23 cellular contexts compared by ENCODE assay signal in genomic region chr12:72230589-72230988, GRCh38. TPM values are rescaled to one million over a fixed set of nuclear protein-coding genes. Genes with fewer than 3 reads are reported as not detected.
DNase-seq lines count a peak whose midpoint lies in the region; ATAC-seq and TF ChIP-seq lines count a peak whose summit lies in the region.
"Had no signal": no experiment of that assay in that cellular context is flagged by ENCODE, and none has a peak within 500 bp of the region (broad histone marks: within the 10 kb centered on the region; RNA-seq: fewer than 3 reads in every experiment).

No MANE protein-coding gene starts in this region.

- in situ Hi-C loops in astrocyte of the spinal cord (cut with HindIII; ENCODE audit: low sequenced_read_pairs), result no loop called here

- TF ChIP-seq RAD21 in SK-N-SH (IDR thresholded peaks at IDR 0.05; ENCODE audit: low read length), result no peak

- no peaks in the 10 kb centered on the region for H3K79me2 ChIP-seq in SK-N-SH (ENCODE audit: insufficient read depth)

- no peak overlapping the region for H3K9ac ChIP-seq in SK-N-SH
- H3K9ac ChIP-seq: BLaER1 had no signal

- H3K9me3 ChIP-seq in SK-N-SH (no peaks in the 10 kb centered on the region), Peyer's patch (no peaks in the 10 kb centered on the region)
- H3K9me3 ChIP-seq: BLaER1, body of pancreas had no signal

- no peak for TF ChIP-seq CTCF in SK-N-SH (IDR thresholded peaks at IDR 0.05)
- TF ChIP-seq CTCF in astrocyte of the spinal cord (IDR thresholded peaks at IDR 0.05; ENCODE audit: low read depth, low read length), result no peak
- no peak for TF ChIP-seq CTCF in Peyer's patch (IDR thresholded peaks at IDR 0.05)

- H3K4me1 ChIP-seq in SK-N-SH (ENCODE audit: control insufficient read depth in 1 of 2, insufficient read depth in 2 of 2, low read depth in 1 of 2, low read length in 1 of 2), result no peaks in the 10 kb centered on the region
- no peaks in the 10 kb centered on the region for H3K4me1 ChIP-seq in Peyer's patch
- H3K4me1 ChIP-seq: BLaER1, body of pancreas had no signal

- no peak overlapping the region for H3K27ac ChIP-seq in SK-N-SH (ENCODE audit: low read depth in 2 of 2, low read length in 1 of 2)
- no peak overlapping the region for H3K27ac ChIP-seq in Peyer's patch
- H3K27ac ChIP-seq: 22Rv1, BLaER1, body of pancreas, coronary artery, SK-N-MC, WERI-Rb-1 had no signal

- TF ChIP-seq EP300 in SK-N-SH (IDR thresholded peaks at IDR 0.05; ENCODE audit: borderline replicate concordance in 1 of 2, low read depth in 1 of 2, low read length in 1 of 2), result no peak

- H3F3A ChIP-seq in SK-N-SH (replicated peaks; ENCODE audit: insufficient read depth), result peaks cover 4% of the 10 kb centered on the region

- H3K4me3 ChIP-seq in SK-N-SH (ENCODE audit: low read depth in 2 of 2, low read length in 1 of 2), result no peak overlapping the region
- H3K4me3 ChIP-seq in astrocyte of the spinal cord (ENCODE audit: low read depth, low read length), result no peak overlapping the region
- no peak overlapping the region for H3K4me3 ChIP-seq in Peyer's patch
- H3K4me3 ChIP-seq: BLaER1, body of pancreas, coronary artery, GM23338, SK-N-MC had no signal

- ATAC-seq in SK-N-SH treated with all-trans-retinoic acid at 6 μM for 48 hours, result no peak
- ATAC-seq in GM19397 (IDR thresholded peaks at IDR 0.05; ENCODE audit: unreplicated experiment), result no peak
- no peak for ATAC-seq in GM19328 (IDR thresholded peaks at IDR 0.05; ENCODE audit: unreplicated experiment)
- ATAC-seq: activated T-helper 17 cell treated with anti-CD3 and anti-CD28 coated beads, Interleukin-2, amount 50 U/mL, for 72 hours; body of pancreas; GM23338; left ventricle myocardium superior had no signal

- no peak for DNase-seq in SK-N-SH
- peak; percentile 46 for DNase-seq in astrocyte of the spinal cord (ENCODE audit: low read depth, low spot score)
- DNase-seq in fibroblast of the conjunctiva (ENCODE audit: low read depth), result peak; percentile 36
- peak; percentile 7 for DNase-seq in stromal cell of bone marrow (ENCODE audit: low read depth)
- no peak for DNase-seq in Peyer's patch
- DNase-seq: activated CD4-positive, alpha-beta T cell treated with anti-CD3 and anti-CD28 coated beads, Interleukin-2, amount 50 U/mL, for 1 hour; body of pancreas; left ventricle myocardium superior; NCI-H524; nephron progenitor cell; stimulated activated CD4-positive, alpha-beta T cell treated with anti-CD3 and anti-CD28 coated beads, Interleukin-1b, Interleukin-23, amount 100 ng/mL, for 48 hours; stimulated activated naive CD4-positive, alpha-beta T cell; WERI-Rb-1 had no signal

- POLR2A ChIA-PET in SK-N-SH (lab: Yijun Ruan, JAX), result no interaction called here

- H3K4me2 ChIP-seq in SK-N-SH, result no peak overlapping the region
- H3K4me2 ChIP-seq: BLaER1, GM23338 had no signal

- H3K9me2 ChIP-seq in SK-N-SH, result no peaks in the 10 kb centered on the region

- H2AFZ ChIP-seq in SK-N-SH (ENCODE audit: low read depth), result no peak overlapping the region

- no peaks in the 10 kb centered on the region for H3K36me3 ChIP-seq in SK-N-SH (replicated peaks in 1 of 2; ENCODE audit: control insufficient read depth in 1 of 2, insufficient read depth in 2 of 2, low read length in 1 of 2)
- no peaks in the 10 kb centered on the region for H3K36me3 ChIP-seq in Peyer's patch
- H3K36me3 ChIP-seq: BLaER1, WERI-Rb-1 had no signal

- WGBS in SK-N-SH (ENCODE audit: low lambda C conversion rate), result 16% methylated on average over 4 of the region's 4 CpGs

- TF ChIP-seq POLR2A in Peyer's patch (IDR thresholded peaks at IDR 0.05), result no peak

- H4K20me1 ChIP-seq in SK-N-SH (ENCODE audit: insufficient read depth), result no peaks in the 10 kb centered on the region
- H4K20me1 ChIP-seq: BLaER1 had no signal

- H3K27me3 ChIP-seq in SK-N-SH (ENCODE audit: insufficient read depth) (no peaks in the 10 kb centered on the region), Peyer's patch (no peaks in the 10 kb centered on the region)
- H3K27me3 ChIP-seq: BLaER1, body of pancreas had no signal

- CTCF ChIA-PET in SK-N-SH (lab: Yijun Ruan, JAX), result interaction anchor here (0.5 to 1.0 kb wide), 2 partner anchors 25 to 33 kb away, joined by 3 to 4 read pairs; no protein-coding TSS in a partner anchor

TF ChIP-seq in SK-N-SH, 30 proteins besides CTCF, POLR2A, EP300 and RAD21:
- no peak for TF ChIP-seq TAF1 (IDR thresholded peaks at IDR 0.05; ENCODE audit: borderline replicate concordance, low read depth, low read length)
- no peak for TF ChIP-seq GABPA (IDR thresholded peaks at IDR 0.05; ENCODE audit: low read depth)
- no peak for TF ChIP-seq USF2 (IDR thresholded peaks at IDR 0.05; ENCODE audit: borderline replicate concordance, low read depth, low read length)
- no peak for TF ChIP-seq CHD2 (IDR thresholded peaks at IDR 0.05; ENCODE audit: low read length, partially characterized antibody)
- no peak for TF ChIP-seq NFIC (IDR thresholded peaks at IDR 0.05; ENCODE audit: borderline replicate concordance)
- no peak for TF ChIP-seq POLR2AphosphoS5 (IDR thresholded peaks at IDR 0.05; ENCODE audit: low read depth, low read length)
- 0 out of 2 replicates have a peak, but pooled peaks have one; percentile 6 for TF ChIP-seq FOSL2 (IDR thresholded peaks at IDR 0.05; ENCODE audit: borderline replicate concordance, low read depth)
- peak; percentile 52 for TF ChIP-seq MEF2A (IDR thresholded peaks at IDR 0.05; ENCODE audit: borderline replicate concordance, low read depth)
- TF ChIP-seq EZH2phosphoT487 (IDR thresholded peaks at IDR 0.05; ENCODE audit: borderline replicate concordance, low read depth), result no peak

TF ChIP-seq in SK-N-SH treated with all-trans-retinoic acid at 6 μM for 48 hours, 23 proteins besides CTCF, POLR2A, EP300 and RAD21 (continues in another document):
- TF ChIP-seq TSHZ2 (CRISPR knock-in tag; IDR thresholded peaks at IDR 0.05), result no peak
- TF ChIP-seq POU6F1 (CRISPR knock-in tag; IDR thresholded peaks at IDR 0.05; ENCODE audit: borderline replicate concordance, low read depth), result no peak
- no peak for TF ChIP-seq BACH2 (CRISPR knock-in tag; IDR thresholded peaks at IDR 0.05; ENCODE audit: borderline replicate concordance)
- TF ChIP-seq ESRRG (CRISPR knock-in tag; IDR thresholded peaks at IDR 0.05), result no peak
- no peak for TF ChIP-seq CSRNP3 (CRISPR knock-in tag; IDR thresholded peaks at IDR 0.05)
- no peak for TF ChIP-seq ZNF70 (CRISPR knock-in tag; IDR thresholded peaks at IDR 0.05)
- no peak for TF ChIP-seq CSDC2 (CRISPR knock-in tag; IDR thresholded peaks at IDR 0.05)

RNA-seq across cellular contexts. Expression of gene TRHDE, which starts 41.6 kb away (rescaled TPM):
- polyA plus RNA-seq in SK-N-SH (2012; rRNA removed), result 0.46 and 1.1 TPM in 2 replicates
- polyA plus RNA-seq in SK-N-SH (2012; cell fraction: cytosol; rRNA removed), result 1.1 TPM in 2 replicates
- 0.65 and 0.79 TPM in 2 replicates for polyA plus RNA-seq in SK-N-SH (2012; cell fraction: nucleus; rRNA removed)
- 10 to 100 TPM in 3 of 4 donors, 1 to 10 TPM in 1; 3.3 to 23.8 (median 15.2) TPM for total RNA-seq in Peyer's patch
- total RNA-seq: activated T-helper 17 cell treated with anti-CD3 and anti-CD28 coated beads, Interleukin-2, amount 50 U/mL, for 72 hours had no signal
- polyA plus RNA-seq: IgD-negative memory B cell had no signal

Comparison
In these comparisons a context has a peak if more than half of its experiments do, and no peak if none do; other contexts are left out.
1. DNase-seq: peak in astrocyte of the spinal cord (single experiment), fibroblast of the conjunctiva (single experiment) and stromal cell of bone marrow (single experiment); none in SK-N-SH (single experiment) and Peyer's patch (0 of 3).